10 cellular contexts compared by ENCODE assay signal in genomic region chr21:41947596-41948403, GRCh38. TPM values are rescaled to one million over a fixed set of nuclear protein-coding genes. Genes with fewer than 3 reads are reported as not detected.
DNase-seq lines count a peak whose midpoint lies in the region; ATAC-seq and TF ChIP-seq lines count a peak whose summit lies in the region.
"Had no signal": no experiment of that assay in that cellular context is flagged by ENCODE, and none has a peak within 500 bp of the region (broad histone marks: within the 10 kb centered on the region; RNA-seq: fewer than 3 reads in every experiment).

No MANE protein-coding gene starts in this region.

- H3K36me3 Mint-ChIP-seq in endothelial cell (ENCODE audit: low read depth, unreplicated experiment) (peaks cover 12% of the 10 kb centered on the region), Calu3 (ENCODE audit: insufficient read depth, unreplicated experiment) (peaks cover 8% of the 10 kb centered on the region)
- H3K36me3 Mint-ChIP-seq: activated naive CD8-positive, alpha-beta T cell treated with anti-CD3 and anti-CD28 coated beads, Interleukin-2, amount 10 ng/mL, durations not matched to agents 7 days and 5 days had no signal

- DNase-seq in NCI-H446 treated with DMSO at 0.1 percent for 48 hours (lab: John Stamatoyannopoulos, UW) (peak; percentile 68), endothelial cell (ENCODE audit: low spot score) (no peak), medulla oblongata (ENCODE audit: extremely low spot score) (peak; percentile 96), upper lobe of right lung (no peak), D341Med (ENCODE audit: low spot score) (no peak), hepatocyte (ENCODE audit: low spot score) (no peak), Calu3 (no peak)
- DNase-seq: activated naive CD8-positive, alpha-beta T cell treated with anti-CD3 and anti-CD28 coated beads, Interleukin-2, amount 10 ng/mL, durations not matched to agents 7 days and 5 days had no signal

- H3K9me2 ChIP-seq in hepatocyte (replicated peaks; ENCODE audit: insufficient read depth), result no peaks in the 10 kb centered on the region

- H3K4me1 ChIP-seq in upper lobe of right lung, result peaks cover 15% of the 10 kb centered on the region
- peaks cover 4% of the 10 kb centered on the region for H3K4me1 ChIP-seq in hepatocyte (ENCODE audit: insufficient read depth)

- peak; percentile 25 for ATAC-seq in upper lobe of right lung
- ATAC-seq in HG02852 (IDR thresholded peaks at IDR 0.05; ENCODE audit: unreplicated experiment), result no peak

- 88% methylated on average over 14 of the region's 14 CpGs for WGBS in hepatocyte (ENCODE audit: low lambda C conversion rate, missing lambda C conversion rate)

- H3K27ac ChIP-seq in upper lobe of right lung, result peak overlapping the region; percentile 11
- H3K27ac ChIP-seq in hepatocyte, result no peak overlapping the region
- H3K27ac ChIP-seq: KMS-11 had no signal

- no peaks in the 10 kb centered on the region for H3K36me3 ChIP-seq in upper lobe of right lung
- no peaks in the 10 kb centered on the region for H3K36me3 ChIP-seq in hepatocyte (replicated peaks; ENCODE audit: insufficient read depth, low read depth)

- H3K9me3 Mint-ChIP-seq in endothelial cell (ENCODE audit: unreplicated experiment) (no peaks in the 10 kb centered on the region), Calu3 (ENCODE audit: low read depth, unreplicated experiment) (no peaks in the 10 kb centered on the region)
- H3K9me3 Mint-ChIP-seq: activated naive CD8-positive, alpha-beta T cell treated with anti-CD3 and anti-CD28 coated beads, Interleukin-2, amount 10 ng/mL, durations not matched to agents 7 days and 5 days had no signal

- intact Hi-C loops in upper lobe of right lung (cut with DNase I), result no loop called here
- intact Hi-C loops in Calu3 (cut with micrococcal nuclease; ENCODE audit: unreplicated experiment), result no loop called here

- H3K4me2 ChIP-seq in hepatocyte, result no peak overlapping the region
- H3K4me2 ChIP-seq: KMS-11 had no signal

- TF ChIP-seq CTCF in endothelial cell (IDR thresholded peaks at IDR 0.05; ENCODE audit: unreplicated experiment) (no peak), upper lobe of right lung (IDR thresholded peaks at IDR 0.05) (no peak), hepatocyte (IDR thresholded peaks at IDR 0.05; ENCODE audit: poor library complexity) (no peak), Calu3 (IDR thresholded peaks at IDR 0.05; ENCODE audit: unreplicated experiment) (no peak)

- H3K27ac Mint-ChIP-seq in endothelial cell (ENCODE audit: unreplicated experiment) (no peak overlapping the region), Calu3 (ENCODE audit: unreplicated experiment) (no peak overlapping the region)
- H3K27ac Mint-ChIP-seq: activated naive CD8-positive, alpha-beta T cell treated with anti-CD3 and anti-CD28 coated beads, Interleukin-2, amount 10 ng/mL, durations not matched to agents 7 days and 5 days had no signal

- no peak overlapping the region for H2AFZ ChIP-seq in hepatocyte

- H3K9me3 ChIP-seq in upper lobe of right lung, result no peaks in the 10 kb centered on the region
- H3K9me3 ChIP-seq in hepatocyte (ENCODE audit: low read depth), result no peaks in the 10 kb centered on the region

- H4K20me1 ChIP-seq in hepatocyte (ENCODE audit: insufficient read depth, poor library complexity, severe bottlenecking), result peaks cover 2% of the 10 kb centered on the region

- H3K4me3 Mint-ChIP-seq in endothelial cell (ENCODE audit: unreplicated experiment) (peak overlapping the region; percentile 21), Calu3 (ENCODE audit: low read depth, unreplicated experiment) (no peak overlapping the region)
- H3K4me3 Mint-ChIP-seq: activated naive CD8-positive, alpha-beta T cell treated with anti-CD3 and anti-CD28 coated beads, Interleukin-2, amount 10 ng/mL, durations not matched to agents 7 days and 5 days had no signal

- H3K27me3 ChIP-seq in upper lobe of right lung, result no peaks in the 10 kb centered on the region
- H3K27me3 ChIP-seq in hepatocyte, result no peaks in the 10 kb centered on the region

- peaks cover 27% of the 10 kb centered on the region for H3K4me1 Mint-ChIP-seq in endothelial cell (ENCODE audit: unreplicated experiment)
- no peaks in the 10 kb centered on the region for H3K4me1 Mint-ChIP-seq in Calu3 (ENCODE audit: low read depth, unreplicated experiment)
- H3K4me1 Mint-ChIP-seq: activated naive CD8-positive, alpha-beta T cell treated with anti-CD3 and anti-CD28 coated beads, Interleukin-2, amount 10 ng/mL, durations not matched to agents 7 days and 5 days had no signal

- H3K4me3 ChIP-seq in upper lobe of right lung, result no peak overlapping the region
- no peak overlapping the region for H3K4me3 ChIP-seq in hepatocyte

- CTCF ChIA-PET in Calu3 (lab: Charles Lee), result interaction anchor here (0.6 kb wide), 2 partner anchors 367 to 1873 kb away, joined by 3 read pairs; no protein-coding TSS in a partner anchor

- no TSS peak for BruUV-seq in Calu3 (replicated peaks; lab: Mats Ljungman, UMichigan)

- peaks cover 19% of the 10 kb centered on the region for H3K79me2 ChIP-seq in hepatocyte

- H3K27me3 Mint-ChIP-seq in endothelial cell (ENCODE audit: unreplicated experiment) (peaks cover 10% of the 10 kb centered on the region), Calu3 (ENCODE audit: unreplicated experiment) (no peaks in the 10 kb centered on the region)

RNA-seq across cellular contexts. Expression of gene C2CD2, which starts 6.0 kb away (rescaled TPM):
- total RNA-seq in endothelial cell (ENCODE audit: unreplicated experiment), result 34.3 TPM
- 26.4 TPM for total RNA-seq in upper lobe of right lung
- 8.6 and 13.9 TPM in 2 replicates for total RNA-seq in hepatocyte
- polyA plus RNA-seq in hepatocyte, result 6.4 and 7.3 TPM in 2 replicates
- total RNA-seq in Calu3 (2022), result 13.6 and 15.8 TPM in 2 replicates

Comparison
In these comparisons a context has a peak if more than half of its experiments do, and no peak if none do; other contexts are left out.
1. DNase-seq: peak in NCI-H446 treated with DMSO at 0.1 percent for 48 hours (single experiment) and medulla oblongata (single experiment); none in endothelial cell (single experiment), upper lobe of right lung (single experiment), D341Med (single experiment), hepatocyte (single experiment) and Calu3 (single experiment).